1 cellular context compared by ENCODE assay signal in the genomic region with DNA sequence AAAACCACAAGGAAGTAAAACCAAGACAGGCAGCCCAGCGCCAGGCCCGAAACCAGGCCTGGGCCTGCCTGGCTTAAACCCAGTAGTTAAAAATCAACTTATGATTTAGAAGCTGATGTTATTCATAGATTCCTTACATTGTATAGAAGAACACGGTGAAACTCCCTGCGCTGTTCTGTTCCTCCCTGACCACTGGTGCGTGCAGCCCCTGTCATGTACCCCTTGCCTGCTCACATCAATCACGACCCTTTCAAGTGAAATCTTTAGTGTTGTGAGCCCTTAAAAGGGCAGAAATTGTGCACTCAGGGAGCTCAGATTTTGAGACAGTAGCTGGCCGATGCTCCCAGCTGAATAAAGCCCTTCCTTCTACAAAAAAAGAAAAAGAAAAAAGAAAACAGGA. TPM values are rescaled to one million over a fixed set of nuclear protein-coding genes. Genes with fewer than 3 reads are reported as not detected.
"Had no signal": no experiment of that assay in that cellular context is flagged by ENCODE, and none has a peak within 500 bp of the region (broad histone marks: within the 10 kb centered on the region; RNA-seq: fewer than 3 reads in every experiment).

No MANE protein-coding gene starts in this region.

RNA-seq across cellular contexts. Expression of a gene that starts 50.5 kb away (rescaled TPM):
- polyA plus RNA-seq: naive thymus-derived CD4-positive, alpha-beta T cell had no signal
